15 cellular contexts compared by ENCODE assay signal in genomic region chr3:113431811-113432210, GRCh38.
"Had no signal": no experiment of that assay in that cellular context is flagged by ENCODE, and none has a peak within 500 bp of the region (broad histone marks: within the 10 kb centered on the region; RNA-seq: fewer than 3 reads in every experiment).

No MANE protein-coding gene starts in this region.

- H3K4me1 Mint-ChIP-seq: activated T-helper 17 cell treated with anti-CD3 and anti-CD28 coated beads, Interleukin-2, amount 50 U/mL, for 72 hours; mesothelial cell of epicardium had no signal

- H3K9me3 Mint-ChIP-seq: mesothelial cell of epicardium had no signal

- H3K4me1 ChIP-seq: colonic mucosa, esophagus muscularis mucosa, heart right ventricle, prostate gland, right lobe of liver, spleen, testis had no signal

- H3K36me3 ChIP-seq: colonic mucosa, prostate gland had no signal

- H3K9me3 ChIP-seq: colonic mucosa, esophagus muscularis mucosa, prostate gland, right lobe of liver, testis had no signal

- H3K27ac ChIP-seq: colonic mucosa, esophagus muscularis mucosa, heart right ventricle, prostate gland, right lobe of liver, spleen, testis, VCaP had no signal

- H3K4me3 ChIP-seq: colonic mucosa, esophagus muscularis mucosa, heart right ventricle, lung, prostate gland, right lobe of liver, spleen, testis had no signal

- H3K27me3 ChIP-seq: colonic mucosa, esophagus muscularis mucosa, heart right ventricle, right lobe of liver, spleen, testis had no signal

- DNase-seq: activated CD4-positive, alpha-beta T cell treated with anti-CD3 and anti-CD28 coated beads, Interleukin-2, amount 50 U/mL, for 48 hours; activated naive CD4-positive, alpha-beta T cell treated with Interleukin-2 at 50 U/mL for 16 hours; caudate nucleus; colonic mucosa; heart right ventricle; right lobe of liver; spleen; testis had no signal

- H3K27me3 Mint-ChIP-seq: activated T-helper 17 cell treated with anti-CD3 and anti-CD28 coated beads, Interleukin-2, amount 50 U/mL, for 72 hours; stimulated activated naive CD8-positive, alpha-beta T cell treated with anti-CD3 and anti-CD28 coated beads, Interleukin-15, Interleukin-2, amounts not matched to agents 100 ng/mL and 50 ng/mL, for 24 hours had no signal

- H3K27ac Mint-ChIP-seq: activated T-helper 17 cell treated with anti-CD3 and anti-CD28 coated beads, Interleukin-2, amount 50 U/mL, for 72 hours; mesothelial cell of epicardium; stimulated activated naive CD8-positive, alpha-beta T cell treated with anti-CD3 and anti-CD28 coated beads, Interleukin-15, Interleukin-2, amounts not matched to agents 100 ng/mL and 50 ng/mL, for 24 hours had no signal

- H3K4me3 Mint-ChIP-seq: activated T-helper 17 cell treated with anti-CD3 and anti-CD28 coated beads, Interleukin-2, amount 50 U/mL, for 72 hours; mesothelial cell of epicardium; stimulated activated naive CD8-positive, alpha-beta T cell treated with anti-CD3 and anti-CD28 coated beads, Interleukin-15, Interleukin-2, amounts not matched to agents 100 ng/mL and 50 ng/mL, for 24 hours had no signal

- ATAC-seq: activated T-helper 17 cell treated with anti-CD3 and anti-CD28 coated beads, Interleukin-2, amount 50 U/mL, for 72 hours; heart right ventricle; right lobe of liver had no signal
